ENCODE assay signal across 8 cellular contexts in the genomic region with DNA sequence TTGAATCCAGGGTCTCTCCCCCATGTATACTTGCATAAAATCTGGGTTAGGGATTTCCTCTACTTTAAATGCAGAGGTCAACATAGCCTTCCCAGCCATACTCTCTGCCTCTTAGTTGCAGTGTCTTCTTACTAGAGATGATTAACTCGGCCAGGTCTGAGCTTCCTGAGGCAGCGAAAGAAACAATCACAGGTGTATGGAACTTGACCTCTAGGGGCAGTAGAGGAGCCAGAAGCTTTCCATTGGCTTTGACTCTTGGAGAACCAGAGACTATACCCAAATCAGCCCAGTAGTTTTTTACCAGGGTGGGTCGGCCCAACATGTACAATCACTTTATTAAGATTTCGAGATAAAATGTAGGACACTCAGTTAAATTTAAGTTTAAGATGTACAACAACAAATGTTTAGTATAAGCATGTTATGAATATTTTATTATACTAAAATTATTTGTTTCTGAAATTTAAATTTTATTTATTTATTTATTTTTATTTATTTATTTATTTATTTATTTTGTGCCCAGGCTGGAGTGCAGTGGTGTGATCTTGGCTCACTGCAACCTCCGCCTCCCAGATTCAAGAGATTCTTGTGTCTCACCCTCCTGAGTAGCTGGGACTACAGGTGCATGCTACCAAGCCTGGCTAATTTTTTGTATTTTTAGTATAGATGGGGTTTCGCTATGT. TPM values are rescaled to one million over a fixed set of nuclear protein-coding genes. Genes with fewer than 3 reads are reported as not detected.
DNase-seq lines count a peak whose midpoint lies in the region; ATAC-seq and TF ChIP-seq lines count a peak whose summit lies in the region.

No MANE protein-coding gene starts in this region.

- no peak overlapping the region for H3K9ac ChIP-seq in KMS-11

- no peak for TF ChIP-seq POLR2A in gastrocnemius medialis (IDR thresholded peaks at IDR 0.05)

- DNase-seq in D341Med (ENCODE audit: low spot score) (peak; percentile 60), GM19240 (ENCODE audit: insufficient read length, low spot score) (peak; percentile 8), epithelial cell of esophagus (ENCODE audit: low read depth) (peak; percentile 33), gastrocnemius medialis (no peak), NCI-H526 treated with DMSO at 0.1 percent for 48 hours (lab: John Stamatoyannopoulos, UW) (no peak), DMS79 (lab: John Stamatoyannopoulos, UW) (no peak)

- H3K4me2 ChIP-seq in KMS-11: no peak overlapping the region

- H3K79me2 ChIP-seq in KMS-11 (ENCODE audit: insufficient read depth, low read depth): no peaks in the 10 kb centered on the region

- intact Hi-C loops in gastrocnemius medialis (cut with DNase I; ENCODE audit: low total_unique reads): no loop called here

- no peak for ATAC-seq in HG02973 (IDR thresholded peaks at IDR 0.05; ENCODE audit: unreplicated experiment)
- ATAC-seq in gastrocnemius medialis: no peak

- peak; percentile 56; the same call in 1 of the 2 replicates for TF ChIP-seq CTCF in KMS-11 (conservative IDR thresholded peaks at IDR 0.05; ENCODE audit: low read depth, low read length)
- peak; percentile 54 for TF ChIP-seq CTCF in epithelial cell of esophagus (IDR thresholded peaks at IDR 0.05; ENCODE audit: insufficient read depth, low read depth, low read length, missing control alignments)
- TF ChIP-seq CTCF in gastrocnemius medialis (IDR thresholded peaks at IDR 0.05 in 4 of 5, conservative IDR thresholded peaks at IDR 0.05 in 1 of 5): no peak

- no peak overlapping the region for H3K27ac ChIP-seq in KMS-11
- no peak overlapping the region for H3K27ac ChIP-seq in gastrocnemius medialis

- H3K27me3 ChIP-seq in KMS-11 (ENCODE audit: insufficient read depth, low read depth) (no peaks in the 10 kb centered on the region), gastrocnemius medialis (no peaks in the 10 kb centered on the region)

- no peak overlapping the region for H2AFZ ChIP-seq in KMS-11 (ENCODE audit: low read depth)

- H3K9me3 ChIP-seq in gastrocnemius medialis: no peaks in the 10 kb centered on the region

- in situ Hi-C loops in gastrocnemius medialis (cut with MboI; ENCODE audit: low sequenced_read_pairs in 4 of 4): no loop called here

- H3K4me3 ChIP-seq in KMS-11 (IDR thresholded peaks at IDR 0.05; ENCODE audit: insufficient read depth, low read depth, low read length): no peak overlapping the region
- H3K4me3 ChIP-seq in epithelial cell of esophagus (ENCODE audit: low read length): no peak overlapping the region
- H3K4me3 ChIP-seq in gastrocnemius medialis: no peak overlapping the region

- H3K4me1 ChIP-seq in KMS-11 (ENCODE audit: low read depth, poor library complexity, severe bottlenecking) (no peaks in the 10 kb centered on the region), gastrocnemius medialis (no peaks in the 10 kb centered on the region)

- H3K36me3 ChIP-seq in KMS-11 (ENCODE audit: insufficient read depth) (no peaks in the 10 kb centered on the region), gastrocnemius medialis (no peaks in the 10 kb centered on the region)

- no peaks in the 10 kb centered on the region for H4K20me1 ChIP-seq in KMS-11 (ENCODE audit: insufficient read depth)

RNA-seq across cellular contexts. Expression of a gene that starts 48.0 kb away (rescaled TPM):
- under 1 TPM; 0.24 to 0.36 (median 0.31) TPM for total RNA-seq in gastrocnemius medialis

Comparison
In these comparisons a context has a peak if more than half of its experiments do, and no peak if none do; other contexts are left out.
1. DNase-seq: peak in D341Med (single experiment), GM19240 (single experiment) and epithelial cell of esophagus (single experiment); none in gastrocnemius medialis (0 of 2), NCI-H526 treated with DMSO at 0.1 percent for 48 hours (single experiment) and DMS79 (single experiment).
2. CTCF ChIP-seq: peak in KMS-11 (single experiment) and epithelial cell of esophagus (single experiment); none in gastrocnemius medialis (0 of 5).